1 cellular context compared by ENCODE assay signal in genomic region chr20:62182469-62183425, GRCh38.
TF ChIP-seq lines count a peak whose summit lies in the region.

MTG2 (plus strand) TSS chr20:62183028; CDS start chr20:62193421, 10,393 bp downstream.

TF ChIP-seq in HepG2, 621 proteins besides CTCF, POLR2A, EP300 and RAD21 (continued from another document and continues in another):
- TF ChIP-seq ZNF18 (CRISPR knock-in tag; IDR thresholded peaks at IDR 0.05; ENCODE audit: insufficient replicate concordance) (peak; percentile 91), ZNF710 (CRISPR knock-in tag; IDR thresholded peaks at IDR 0.05; ENCODE audit: borderline replicate concordance) (peak; percentile 94; the same call in 1 of the 2 replicates), MTERF4 (CRISPR knock-in tag; IDR thresholded peaks at IDR 0.05) (peak; percentile 63; the same call in 1 of the 2 replicates), ZNF281 (CRISPR knock-in tag; IDR thresholded peaks at IDR 0.05; ENCODE audit: borderline replicate concordance) (peak; percentile 29), MAFK (conservative IDR thresholded peaks at IDR 0.05 in 1 of 2, IDR thresholded peaks at IDR 0.05 in 1 of 2; ENCODE audit: low read length in 2 of 2) (no peak), ZNF703 (CRISPR knock-in tag; IDR thresholded peaks at IDR 0.05; ENCODE audit: borderline replicate concordance) (no peak; the same call in 1 of the 2 replicates), ZNF224 (CRISPR knock-in tag; IDR thresholded peaks at IDR 0.05) (peak; percentile 96; the same call in 1 of the 2 replicates), SOX5 (CRISPR knock-in tag; IDR thresholded peaks at IDR 0.05; ENCODE audit: borderline replicate concordance) (peak; percentile 71; the same call in 1 of the 2 replicates), HDAC1 (CRISPR knock-in tag; IDR thresholded peaks at IDR 0.05) (peak; percentile 99), ZIK1 (CRISPR knock-in tag; IDR thresholded peaks at IDR 0.05; ENCODE audit: borderline replicate concordance, low read depth) (peak; percentile 97; the same call in 1 of the 2 replicates), ZFP90 (CRISPR knock-in tag; IDR thresholded peaks at IDR 0.05; ENCODE audit: borderline replicate concordance) (peak; percentile 99), DZIP1 (CRISPR knock-in tag; IDR thresholded peaks at IDR 0.05) (peak; percentile 82; the same call in 1 of the 2 replicates), MIXL1 (CRISPR knock-in tag; IDR thresholded peaks at IDR 0.05) (peak; percentile 84), HMGXB3 (CRISPR knock-in tag; IDR thresholded peaks at IDR 0.05; ENCODE audit: borderline replicate concordance) (peak; percentile 93; the same call in 1 of the 2 replicates), E2F5 (CRISPR knock-in tag; conservative IDR thresholded peaks at IDR 0.05) (peak; percentile 69), NFE2 (CRISPR knock-in tag; IDR thresholded peaks at IDR 0.05) (peak; percentile 7; the same call in 1 of the 2 replicates), ZNF564 (CRISPR knock-in tag; IDR thresholded peaks at IDR 0.05) (peak; percentile 93), ZNF737 (CRISPR knock-in tag; IDR thresholded peaks at IDR 0.05; ENCODE audit: borderline replicate concordance) (peak; percentile 80; the same call in 1 of the 2 replicates), ZNF207 (IDR thresholded peaks at IDR 0.05; ENCODE audit: borderline replicate concordance) (no peak), NFYC (CRISPR knock-in tag; IDR thresholded peaks at IDR 0.05) (peak; percentile 52; the same call in 1 of the 2 replicates), IRF1 (CRISPR knock-in tag; IDR thresholded peaks at IDR 0.05; ENCODE audit: low read depth) (peak; percentile 5), ATF2 (CRISPR knock-in tag; IDR thresholded peaks at IDR 0.05) (peak; percentile 85), MAFF (IDR thresholded peaks at IDR 0.05; ENCODE audit: low read depth, low read length) (no peak), NONO (IDR thresholded peaks at IDR 0.05) (no peak), NONO (CRISPR knock-in tag; conservative IDR thresholded peaks at IDR 0.05) (peak; percentile 100), NCOA5 (CRISPR knock-in tag; IDR thresholded peaks at IDR 0.05) (peak; percentile 95), ELK4 (CRISPR knock-in tag; IDR thresholded peaks at IDR 0.05; ENCODE audit: borderline replicate concordance) (peak; percentile 97), FOSL2 (CRISPR knock-in tag; IDR thresholded peaks at IDR 0.05) (peak; percentile 62), ZBTB43 (CRISPR knock-in tag; conservative IDR thresholded peaks at IDR 0.05) (peak; percentile 62; the same call in 1 of the 2 replicates), ZSCAN5A (CRISPR knock-in tag; IDR thresholded peaks at IDR 0.05; ENCODE audit: borderline replicate concordance) (peak; percentile 32; the same call in 1 of the 2 replicates), ZNF30 (CRISPR knock-in tag; IDR thresholded peaks at IDR 0.05) (peak; percentile 79)
